ENCODE assay signal across 19 cellular contexts in genomic region chr3:122797291-122797690, GRCh38. TPM values are rescaled to one million over a fixed set of nuclear protein-coding genes. Genes with fewer than 3 reads are reported as not detected.
A peak's percentile ranks its signal among the peaks of the same experiment; 100 is the strongest.
DNase-seq lines count a peak whose midpoint lies in the region; ATAC-seq and TF ChIP-seq lines count a peak whose summit lies in the region.
"Had no signal": no experiment of that assay in that cellular context is flagged by ENCODE, and none has a peak within 500 bp of the region (broad histone marks: within the 10 kb centered on the region; RNA-seq: fewer than 3 reads in every experiment).

No MANE protein-coding gene starts in this region.

- no peaks in the 10 kb centered on the region for H3K9me3 ChIP-seq in PC-9 (ENCODE audit: insufficient read depth, low read depth)
- H3K9me3 ChIP-seq in endodermal cell (ENCODE audit: control insufficient read depth, low read length) = no peaks in the 10 kb centered on the region
- H3K9me3 ChIP-seq in psoas muscle = no peaks in the 10 kb centered on the region
- H3K9me3 ChIP-seq: ascending aorta had no signal

- peaks cover 34% of the 10 kb centered on the region for H3K4me1 Mint-ChIP-seq in activated T-cell treated with anti-CD3 and anti-CD28 coated beads, Interleukin-2, amount 50 U/mL, for 4 hours (ENCODE audit: low read depth)
- H3K4me1 Mint-ChIP-seq in endodermal cell = peaks cover 16% of the 10 kb centered on the region
- peaks cover 14% of the 10 kb centered on the region for H3K4me1 Mint-ChIP-seq in MCF 10A (ENCODE audit: insufficient read depth, unreplicated experiment)

- H3K9me3 Mint-ChIP-seq in activated T-cell treated with anti-CD3 and anti-CD28 coated beads, Interleukin-2, amount 50 U/mL, for 4 hours = no peaks in the 10 kb centered on the region
- H3K9me3 Mint-ChIP-seq in endodermal cell (no peaks in the 10 kb centered on the region), MCF 10A (ENCODE audit: unreplicated experiment) (no peaks in the 10 kb centered on the region)
- H3K9me3 Mint-ChIP-seq: immature natural killer cell had no signal

- peak overlapping the region; percentile 92 for H3K4me2 ChIP-seq in PC-9

- CTCF ChIA-PET in PC-9 (lab: Charles Lee) = no interaction called here
- CTCF ChIA-PET in MCF 10A (lab: Yijun Ruan, JAX) = interaction anchor here (0.6 to 1.4 kb wide), 2 partner anchors 231 to 310 kb away, joined by 3 read pairs; no protein-coding TSS in a partner anchor

- H3K36me3 ChIP-seq in PC-9 (ENCODE audit: low read depth) (no peaks in the 10 kb centered on the region), endodermal cell (ENCODE audit: control insufficient read depth, insufficient read depth, low read length) (no peaks in the 10 kb centered on the region), psoas muscle (ENCODE audit: insufficient read depth in 1 of 2, low read depth in 1 of 2) (no peaks in the 10 kb centered on the region)
- H3K36me3 ChIP-seq: ascending aorta had no signal

- H3K9ac ChIP-seq in endodermal cell (ENCODE audit: extremely low read depth, low read length, poor library complexity, severe bottlenecking) = no peak overlapping the region

- peaks cover 15% of the 10 kb centered on the region for H3F3A ChIP-seq in PC-9 (ENCODE audit: insufficient read depth, low read depth)

- no peak for DNase-seq in activated T-cell treated with anti-CD3 and anti-CD28 coated beads, Interleukin-2, amount 50 U/mL, for 4 hours
- DNase-seq in activated T-cell treated with anti-CD3 and anti-CD28 coated beads for 4 hours = no peak
- peak in 1 of 2 experiments; percentile 61 for DNase-seq in PC-9
- DNase-seq in endodermal cell = no peak
- no peak for DNase-seq in psoas muscle
- DNase-seq in left ventricle myocardium superior = no peak
- no peak for DNase-seq in GM10266 (ENCODE audit: extremely low spot score)
- no peak for DNase-seq in MCF 10A (ENCODE audit: unreplicated experiment)
- DNase-seq: activated CD4-positive, alpha-beta T cell treated with anti-CD3 and anti-CD28 coated beads, Interleukin-2, amount 50 U/mL, for 4 hours; cortex of kidney; erythroblast; immature natural killer cell; NCI-H1694; nephron progenitor cell; right cardiac atrium; SHP77 treated with DMSO at 0.1 percent for 48 hours; stimulated activated CD4-positive, alpha-beta T cell treated with anti-CD3 and anti-CD28 coated beads, Interleukin-2, amount 100 ng/mL, for 24 hours; T1000 had no signal

- H3K4me3 ChIP-seq in PC-9 = no peak overlapping the region; the same call in 1 of the 2 replicates
- H3K4me3 ChIP-seq in endodermal cell (ENCODE audit: low read length) = peak overlapping the region; percentile 91
- peak overlapping the region; percentile 93 for H3K4me3 ChIP-seq in psoas muscle

- 94 to 100% methylated on average over 2 to 3 of the region's 3 CpGs for WGBS in endodermal cell (ENCODE audit: insufficient coverage in 1 of 2, insufficient read length in 1 of 2), 2 experiments
- 81 to 90% (median 82%) methylated on average over 3 of the region's 3 CpGs for WGBS in psoas muscle, 3 donors

- BruUV-seq in PC-9 (replicated peaks; lab: Mats Ljungman, UMichigan) (no TSS peak), MCF 10A (replicated peaks; lab: Mats Ljungman, UMichigan) (no TSS peak)

- no peak for ATAC-seq in activated T-cell treated with anti-CD3 and anti-CD28 coated beads, Interleukin-2, amount 50 U/mL, for 4 hours
- ATAC-seq in psoas muscle = no peak
- no peak for ATAC-seq in left ventricle myocardium superior
- ATAC-seq: right cardiac atrium had no signal

- H3K27ac Mint-ChIP-seq in endodermal cell (no peak overlapping the region), MCF 10A (ENCODE audit: low read depth, unreplicated experiment) (no peak overlapping the region)
- H3K27ac Mint-ChIP-seq: nephron progenitor cell had no signal

- intact Hi-C loops in PC-9 (cut with micrococcal nuclease; ENCODE audit: unreplicated experiment) (loop anchor here (5.0 to 10.0 kb wide), 2 partner anchors 235 to 402 kb away; partner anchors contain the start of genes DTX3L and PARP9), psoas muscle (cut with DNase I) (no loop called here), left ventricle myocardium superior (cut with micrococcal nuclease) (no loop called here), MCF 10A (cut with micrococcal nuclease) (no loop called here)

- no peaks in the 10 kb centered on the region for H3K9me2 ChIP-seq in PC-9 (ENCODE audit: insufficient read depth)

- H3K4me1 ChIP-seq in PC-9 (replicated peaks; ENCODE audit: insufficient read depth) = peaks cover 28% of the 10 kb centered on the region
- peaks cover 10% of the 10 kb centered on the region for H3K4me1 ChIP-seq in endodermal cell (ENCODE audit: control insufficient read depth, insufficient read depth, low read length)
- peaks cover 22% of the 10 kb centered on the region for H3K4me1 ChIP-seq in psoas muscle

- TF ChIP-seq CTCF in PC-9 (conservative IDR thresholded peaks at IDR 0.05) = no peak
- no peak for TF ChIP-seq CTCF in endodermal cell (conservative IDR thresholded peaks at IDR 0.05)
- no peak for TF ChIP-seq CTCF in psoas muscle (IDR thresholded peaks at IDR 0.05)
- no peak for TF ChIP-seq CTCF in GM10266 (IDR thresholded peaks at IDR 0.05; ENCODE audit: control insufficient read depth, insufficient read depth, low read depth, missing control alignments)
- no peak for TF ChIP-seq CTCF in MCF 10A (IDR thresholded peaks at IDR 0.05; ENCODE audit: unreplicated experiment)

- POLR2A ChIA-PET in PC-9 (lab: Charles Lee; ENCODE audit: unreplicated experiment) = interaction anchor here (0.5 to 0.7 kb wide), 2 partner anchors 235 to 381 kb away, joined by 7 read pairs; no protein-coding TSS in a partner anchor
- POLR2A ChIA-PET in MCF 10A (lab: Yijun Ruan, JAX) = interaction anchor here (0.6 to 1.6 kb wide), 7 partner anchors 11 to 381 kb away, joined by 3 to 6 read pairs (median 4); no protein-coding TSS in a partner anchor

- H3K27me3 Mint-ChIP-seq in activated T-cell treated with anti-CD3 and anti-CD28 coated beads, Interleukin-2, amount 50 U/mL, for 4 hours (ENCODE audit: low read depth) = no peaks in the 10 kb centered on the region
- H3K27me3 Mint-ChIP-seq in endodermal cell (ENCODE audit: insufficient read depth) (peaks cover 22% of the 10 kb centered on the region), MCF 10A (ENCODE audit: insufficient read depth, unreplicated experiment) (no peaks in the 10 kb centered on the region)

- H3K27ac ChIP-seq in PC-9 (no peak overlapping the region), endodermal cell (ENCODE audit: low read depth, low read length) (no peak overlapping the region), psoas muscle (no peak overlapping the region)
- H3K27ac ChIP-seq: ascending aorta had no signal

- no peaks in the 10 kb centered on the region for H4K20me1 ChIP-seq in PC-9 (ENCODE audit: insufficient read depth)

- no peak overlapping the region for H2AFZ ChIP-seq in PC-9

- H3K27me3 ChIP-seq in PC-9 (ENCODE audit: insufficient read depth, low read depth) (no peaks in the 10 kb centered on the region), endodermal cell (ENCODE audit: control insufficient read depth, insufficient read depth, low read length, poor library complexity, severe bottlenecking) (no peaks in the 10 kb centered on the region), psoas muscle (ENCODE audit: insufficient read depth in 3 of 3, low read length in 2 of 3) (no peaks in the 10 kb centered on the region)
- H3K27me3 ChIP-seq: ascending aorta had no signal

- peaks cover 23% of the 10 kb centered on the region for H3K79me2 ChIP-seq in PC-9 (ENCODE audit: low read depth)

- peak overlapping the region; percentile 58 for H3K4me3 Mint-ChIP-seq in activated T-cell treated with anti-CD3 and anti-CD28 coated beads, Interleukin-2, amount 50 U/mL, for 4 hours
- H3K4me3 Mint-ChIP-seq in endodermal cell (no peak overlapping the region), MCF 10A (ENCODE audit: unreplicated experiment) (no peak overlapping the region)

- H3K36me3 Mint-ChIP-seq in activated T-cell treated with anti-CD3 and anti-CD28 coated beads, Interleukin-2, amount 50 U/mL, for 4 hours (ENCODE audit: insufficient read depth) = peaks cover under 1% of the 10 kb centered on the region
- H3K36me3 Mint-ChIP-seq in endodermal cell (ENCODE audit: low read depth) (peaks cover 2% of the 10 kb centered on the region), MCF 10A (ENCODE audit: insufficient read depth, unreplicated experiment) (no peaks in the 10 kb centered on the region)

RNA-seq across cellular contexts. Expression of gene SLC49A4, which starts 2.4 kb away (rescaled TPM):
- 1 to 10 TPM; 1.7 to 2.0 (median 1.7) TPM for total RNA-seq in activated T-cell treated with anti-CD3 and anti-CD28 coated beads, Interleukin-2, amount 50 U/mL, for 4 hours
- total RNA-seq in PC-9 (2021) (24.0 and 28.1 TPM in 2 replicates), endodermal cell (10 to 100 TPM; 12.2 to 14.9 TPM), psoas muscle (10 to 100 TPM; 12.5 to 44.2 (median 26.9) TPM), left ventricle myocardium superior (16.9 TPM), MCF 10A (2022) (10.4 and 11.4 TPM in 2 replicates)
- polyA plus RNA-seq in endodermal cell (2013, experiment 1 of 2) = 12.0 TPM
- 11.1 TPM for polyA plus RNA-seq in endodermal cell (2013, experiment 2 of 2)
- 10 to 100 TPM; 15.1 to 21.8 (median 21.1) TPM for polyA plus RNA-seq in psoas muscle

RNA-seq across cellular contexts. Expression of gene HSPBAP1, which starts 3.7 kb away (rescaled TPM):
- total RNA-seq in activated T-cell treated with anti-CD3 and anti-CD28 coated beads, Interleukin-2, amount 50 U/mL, for 4 hours = 1 to 10 TPM; 7.6 to 8.8 (median 7.7) TPM
- total RNA-seq in PC-9 (2021) (8.9 and 10.9 TPM in 2 replicates), endodermal cell (1 to 10 TPM; 8.8 to 9.1 TPM), psoas muscle (10 to 100 TPM in 3 of 4 donors, 1 to 10 TPM in 1; 4.8 to 18.2 (median 16.2) TPM), left ventricle myocardium superior (5.3 TPM), MCF 10A (2022) (11.3 and 15.2 TPM in 2 replicates)
- 10.0 TPM for polyA plus RNA-seq in endodermal cell (2013, experiment 1 of 2)
- polyA plus RNA-seq in endodermal cell (2013, experiment 2 of 2) = 10.8 TPM
- 10 to 100 TPM in 2 of 3 donors, 1 to 10 TPM in 1; 6.1 to 24.7 (median 18.9) TPM for polyA plus RNA-seq in psoas muscle
